In the genomic region with DNA sequence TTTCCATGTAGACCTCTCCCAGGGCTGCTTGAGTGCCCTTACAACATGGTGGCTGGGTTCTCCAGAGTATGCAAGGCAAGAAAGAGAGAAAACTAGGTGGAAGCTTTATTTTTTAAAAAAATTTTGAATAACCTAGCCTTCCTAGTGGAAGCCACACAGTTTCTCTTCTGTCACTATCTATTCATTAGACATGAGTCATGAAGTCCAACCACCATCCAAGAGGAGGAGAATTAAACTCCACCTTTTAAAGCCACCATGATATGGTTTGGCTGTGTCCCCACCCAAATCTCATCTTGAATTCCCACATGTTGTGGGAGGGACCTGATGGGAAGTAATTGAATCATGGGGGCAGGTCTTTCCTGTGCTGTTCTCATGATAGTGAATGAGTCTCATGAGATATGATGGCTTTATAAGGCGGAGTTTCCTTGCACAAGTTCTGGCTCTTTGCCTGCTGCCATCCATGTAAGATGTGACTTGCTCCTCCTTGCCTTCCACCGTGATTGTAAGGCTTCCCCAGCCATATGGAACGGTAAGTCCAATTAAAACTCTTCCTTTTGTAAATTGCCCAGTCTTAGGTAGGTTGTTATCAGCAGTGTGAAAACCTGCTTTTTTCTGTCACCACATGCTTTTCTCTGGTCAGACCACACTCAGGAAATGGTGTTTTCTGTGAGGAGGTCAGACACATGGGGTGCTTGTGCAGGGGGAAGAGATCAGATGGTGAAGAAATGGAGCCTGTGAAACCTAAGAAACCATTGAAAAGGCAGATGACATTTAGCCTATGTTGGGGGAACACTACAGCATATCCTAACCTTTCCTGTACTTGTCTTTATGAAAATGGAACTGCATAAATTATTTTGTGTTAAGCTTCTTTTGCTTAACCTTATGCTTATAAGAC, we compare ENCODE assay signal across 16 cellular contexts. TPM values are rescaled to one million over a fixed set of nuclear protein-coding genes. Genes with fewer than 3 reads are reported as not detected.
DNase-seq lines count a peak whose midpoint lies in the region; ATAC-seq lines count a peak whose summit lies in the region.
"Had no signal": no experiment of that assay in that cellular context is flagged by ENCODE, and none has a peak within 500 bp of the region (broad histone marks: within the 10 kb centered on the region; RNA-seq: fewer than 3 reads in every experiment).

No MANE protein-coding gene starts in this region.

- H3K27me3 Mint-ChIP-seq in activated CD4-positive, alpha-beta memory T cell treated with anti-CD3 and anti-CD28 coated beads, Interleukin-2, amount 10 ng/mL, durations not matched to agents 7 days and 5 days, result peaks cover 2% of the 10 kb centered on the region
- no peaks in the 10 kb centered on the region for H3K27me3 Mint-ChIP-seq in activated CD4-positive, alpha-beta memory T cell treated with anti-CD3 and anti-CD28 coated beads for 36 hours
- peaks cover 4% of the 10 kb centered on the region for H3K27me3 Mint-ChIP-seq in activated CD8-positive, alpha-beta T cell treated with anti-CD3 and anti-CD28 coated beads, Interleukin-2, amount 10 ng/mL, durations not matched to agents 7 days and 5 days (ENCODE audit: low read depth)
- no peaks in the 10 kb centered on the region for H3K27me3 Mint-ChIP-seq in stimulated activated naive CD8-positive, alpha-beta T cell treated with anti-CD3 and anti-CD28 coated beads, Interleukin-15, Interleukin-2, amounts not matched to agents 100 ng/mL and 50 ng/mL, for 24 hours

- DNase-seq in activated CD4-positive, alpha-beta memory T cell treated with anti-CD3 and anti-CD28 coated beads, Interleukin-2, amount 10 ng/mL, durations not matched to agents 7 days and 5 days, result peak; percentile 24
- no peak for DNase-seq in activated CD4-positive, alpha-beta memory T cell treated with anti-CD3 and anti-CD28 coated beads for 36 hours
- peak; percentile 61 for DNase-seq in activated CD8-positive, alpha-beta T cell treated with anti-CD3 and anti-CD28 coated beads, Interleukin-2, amount 10 ng/mL, durations not matched to agents 7 days and 5 days
- DNase-seq in NCI-H345 (lab: John Stamatoyannopoulos, UW) (no peak), dermis blood vessel endothelial cell (no peak)
- DNase-seq: central memory CD4-positive, alpha-beta T cell; lower lobe of right lung; NCI-H2081 treated with DMSO at 0.1 percent for 48 hours; NCI-H82; nephron progenitor cell; stimulated activated CD4-positive, alpha-beta T cell treated with anti-CD3 and anti-CD28 coated beads, Interleukin-15, amount 100 ng/mL, for 24 hours had no signal

- intact Hi-C loops in activated CD4-positive, alpha-beta memory T cell treated with anti-CD3 and anti-CD28 coated beads for 36 hours (cut with micrococcal nuclease), result no loop called here

- H3K4me3 Mint-ChIP-seq in activated CD4-positive, alpha-beta memory T cell treated with anti-CD3 and anti-CD28 coated beads, Interleukin-2, amount 10 ng/mL, durations not matched to agents 7 days and 5 days, result no peak overlapping the region
- H3K4me3 Mint-ChIP-seq in activated CD4-positive, alpha-beta memory T cell treated with anti-CD3 and anti-CD28 coated beads for 36 hours, result no peak overlapping the region
- no peak overlapping the region for H3K4me3 Mint-ChIP-seq in activated CD8-positive, alpha-beta T cell treated with anti-CD3 and anti-CD28 coated beads, Interleukin-2, amount 10 ng/mL, durations not matched to agents 7 days and 5 days
- peak overlapping the region; percentile 65 for H3K4me3 Mint-ChIP-seq in stimulated activated naive CD8-positive, alpha-beta T cell treated with anti-CD3 and anti-CD28 coated beads, Interleukin-15, Interleukin-2, amounts not matched to agents 100 ng/mL and 50 ng/mL, for 24 hours
- H3K4me3 Mint-ChIP-seq: CD14-positive monocyte, nephron progenitor cell had no signal

- peaks cover 16% of the 10 kb centered on the region for H3K4me1 Mint-ChIP-seq in activated CD4-positive, alpha-beta memory T cell treated with anti-CD3 and anti-CD28 coated beads, Interleukin-2, amount 10 ng/mL, durations not matched to agents 7 days and 5 days
- H3K4me1 Mint-ChIP-seq in activated CD4-positive, alpha-beta memory T cell treated with anti-CD3 and anti-CD28 coated beads for 36 hours (ENCODE audit: low read depth), result peaks cover 4% of the 10 kb centered on the region
- peaks cover 17% of the 10 kb centered on the region for H3K4me1 Mint-ChIP-seq in activated CD8-positive, alpha-beta T cell treated with anti-CD3 and anti-CD28 coated beads, Interleukin-2, amount 10 ng/mL, durations not matched to agents 7 days and 5 days (ENCODE audit: low read depth)
- H3K4me1 Mint-ChIP-seq in stimulated activated naive CD8-positive, alpha-beta T cell treated with anti-CD3 and anti-CD28 coated beads, Interleukin-15, Interleukin-2, amounts not matched to agents 100 ng/mL and 50 ng/mL, for 24 hours (ENCODE audit: low read depth), result peaks cover 14% of the 10 kb centered on the region
- H3K4me1 Mint-ChIP-seq: CD14-positive monocyte had no signal

- CTCF ChIA-PET in activated CD4-positive, alpha-beta memory T cell treated with anti-CD3 and anti-CD28 coated beads, Interleukin-2, amount 10 ng/mL, durations not matched to agents 7 days and 5 days (lab: Charles Lee), result no interaction called here
- CTCF ChIA-PET in activated CD4-positive, alpha-beta memory T cell treated with anti-CD3 and anti-CD28 coated beads for 36 hours (lab: Charles Lee), result no interaction called here
- CTCF ChIA-PET in activated CD8-positive, alpha-beta T cell treated with anti-CD3 and anti-CD28 coated beads, Interleukin-2, amount 10 ng/mL, durations not matched to agents 7 days and 5 days (lab: Charles Lee), result no interaction called here

- peaks cover 3% of the 10 kb centered on the region for H3K36me3 Mint-ChIP-seq in activated CD4-positive, alpha-beta memory T cell treated with anti-CD3 and anti-CD28 coated beads, Interleukin-2, amount 10 ng/mL, durations not matched to agents 7 days and 5 days (ENCODE audit: low read depth)
- H3K36me3 Mint-ChIP-seq in activated CD4-positive, alpha-beta memory T cell treated with anti-CD3 and anti-CD28 coated beads for 36 hours, result no peaks in the 10 kb centered on the region
- peaks cover 9% of the 10 kb centered on the region for H3K36me3 Mint-ChIP-seq in activated CD8-positive, alpha-beta T cell treated with anti-CD3 and anti-CD28 coated beads, Interleukin-2, amount 10 ng/mL, durations not matched to agents 7 days and 5 days (ENCODE audit: low read depth)
- peaks cover 6% of the 10 kb centered on the region for H3K36me3 Mint-ChIP-seq in stimulated activated naive CD8-positive, alpha-beta T cell treated with anti-CD3 and anti-CD28 coated beads, Interleukin-15, Interleukin-2, amounts not matched to agents 100 ng/mL and 50 ng/mL, for 24 hours (ENCODE audit: low read depth)
- H3K36me3 Mint-ChIP-seq: CD14-positive monocyte had no signal

- POLR2A ChIA-PET in activated CD4-positive, alpha-beta memory T cell treated with anti-CD3 and anti-CD28 coated beads, Interleukin-2, amount 10 ng/mL, durations not matched to agents 7 days and 5 days (lab: Charles Lee), result no interaction called here
- POLR2A ChIA-PET in activated CD4-positive, alpha-beta memory T cell treated with anti-CD3 and anti-CD28 coated beads for 36 hours (lab: Charles Lee), result no interaction called here
- POLR2A ChIA-PET in activated CD8-positive, alpha-beta T cell treated with anti-CD3 and anti-CD28 coated beads, Interleukin-2, amount 10 ng/mL, durations not matched to agents 7 days and 5 days (lab: Charles Lee), result no interaction called here

- peaks cover 9% of the 10 kb centered on the region for H3K9me3 Mint-ChIP-seq in activated CD4-positive, alpha-beta memory T cell treated with anti-CD3 and anti-CD28 coated beads, Interleukin-2, amount 10 ng/mL, durations not matched to agents 7 days and 5 days
- peaks cover 12% of the 10 kb centered on the region for H3K9me3 Mint-ChIP-seq in activated CD4-positive, alpha-beta memory T cell treated with anti-CD3 and anti-CD28 coated beads for 36 hours
- H3K9me3 Mint-ChIP-seq in activated CD8-positive, alpha-beta T cell treated with anti-CD3 and anti-CD28 coated beads, Interleukin-2, amount 10 ng/mL, durations not matched to agents 7 days and 5 days (ENCODE audit: insufficient read depth), result peaks cover 4% of the 10 kb centered on the region
- peaks cover 13% of the 10 kb centered on the region for H3K9me3 Mint-ChIP-seq in stimulated activated naive CD8-positive, alpha-beta T cell treated with anti-CD3 and anti-CD28 coated beads, Interleukin-15, Interleukin-2, amounts not matched to agents 100 ng/mL and 50 ng/mL, for 24 hours

- peak; percentile 63 for ATAC-seq in HG02763 (IDR thresholded peaks at IDR 0.05; ENCODE audit: unreplicated experiment)
- ATAC-seq in activated CD8-positive, alpha-beta T cell treated with anti-CD3 and anti-CD28 coated beads, Interleukin-2, amount 10 ng/mL, durations not matched to agents 7 days and 5 days, result peak; percentile 78
- no peak for ATAC-seq in HG03521 (IDR thresholded peaks at IDR 0.05; ENCODE audit: unreplicated experiment)
- ATAC-seq: gastroesophageal sphincter, lower lobe of right lung had no signal

- H3K27ac Mint-ChIP-seq in activated CD4-positive, alpha-beta memory T cell treated with anti-CD3 and anti-CD28 coated beads, Interleukin-2, amount 10 ng/mL, durations not matched to agents 7 days and 5 days, result no peak overlapping the region
- no peak overlapping the region for H3K27ac Mint-ChIP-seq in activated CD4-positive, alpha-beta memory T cell treated with anti-CD3 and anti-CD28 coated beads for 36 hours
- peak overlapping the region; percentile 48 for H3K27ac Mint-ChIP-seq in activated CD8-positive, alpha-beta T cell treated with anti-CD3 and anti-CD28 coated beads, Interleukin-2, amount 10 ng/mL, durations not matched to agents 7 days and 5 days
- H3K27ac Mint-ChIP-seq in stimulated activated naive CD8-positive, alpha-beta T cell treated with anti-CD3 and anti-CD28 coated beads, Interleukin-15, Interleukin-2, amounts not matched to agents 100 ng/mL and 50 ng/mL, for 24 hours, result peak overlapping the region; percentile 72
- H3K27ac Mint-ChIP-seq: CD14-positive monocyte, nephron progenitor cell had no signal

RNA-seq across cellular contexts. Expression of a gene that starts 57.7 kb away (rescaled TPM):
- 100 to 1,000 TPM; 127 to 129 TPM for total RNA-seq in activated CD4-positive, alpha-beta memory T cell treated with anti-CD3 and anti-CD28 coated beads, Interleukin-2, amount 10 ng/mL, durations not matched to agents 7 days and 5 days
- total RNA-seq in activated CD4-positive, alpha-beta memory T cell treated with anti-CD3 and anti-CD28 coated beads for 36 hours, result 10 to 100 TPM; 83.9 to 97.8 TPM
- 10 to 100 TPM; 83.9 to 86.3 TPM for total RNA-seq in activated CD8-positive, alpha-beta T cell treated with anti-CD3 and anti-CD28 coated beads, Interleukin-2, amount 10 ng/mL, durations not matched to agents 7 days and 5 days
- 52.6 and 92.2 TPM in 2 replicates for total RNA-seq in dermis blood vessel endothelial cell

Comparison
In these comparisons a context has a peak if more than half of its experiments do, and no peak if none do; other contexts are left out.
1. DNase-seq: peak in activated CD4-positive, alpha-beta memory T cell treated with anti-CD3 and anti-CD28 coated beads, Interleukin-2, amount 10 ng/mL, durations not matched to agents 7 days and 5 days (single experiment) and activated CD8-positive, alpha-beta T cell treated with anti-CD3 and anti-CD28 coated beads, Interleukin-2, amount 10 ng/mL, durations not matched to agents 7 days and 5 days (single experiment); none in activated CD4-positive, alpha-beta memory T cell treated with anti-CD3 and anti-CD28 coated beads for 36 hours (single experiment), NCI-H345 (single experiment) and dermis blood vessel endothelial cell (single experiment).
2. H3K27ac Mint-ChIP-seq: peak in activated CD8-positive, alpha-beta T cell treated with anti-CD3 and anti-CD28 coated beads, Interleukin-2, amount 10 ng/mL, durations not matched to agents 7 days and 5 days (single experiment) and stimulated activated naive CD8-positive, alpha-beta T cell treated with anti-CD3 and anti-CD28 coated beads, Interleukin-15, Interleukin-2, amounts not matched to agents 100 ng/mL and 50 ng/mL, for 24 hours (single experiment); none in activated CD4-positive, alpha-beta memory T cell treated with anti-CD3 and anti-CD28 coated beads, Interleukin-2, amount 10 ng/mL, durations not matched to agents 7 days and 5 days (single experiment) and activated CD4-positive, alpha-beta memory T cell treated with anti-CD3 and anti-CD28 coated beads for 36 hours (single experiment).